In genomic region chr6:112286010-112286409, GRCh38 we compare ENCODE assay signal across 10 cellular contexts. TPM values are rescaled to one million over a fixed set of nuclear protein-coding genes. Genes with fewer than 3 reads are reported as not detected.
DNase-seq lines count a peak whose midpoint lies in the region; ATAC-seq, FAIRE-seq and TF ChIP-seq lines count a peak whose summit lies in the region.
"Had no signal": no experiment of that assay in that cellular context is flagged by ENCODE, and none has a peak within 500 bp of the region (broad histone marks: within the 10 kb centered on the region; RNA-seq: fewer than 3 reads in every experiment).

No MANE protein-coding gene starts in this region.

- H3K27me3 ChIP-seq in BLaER1 (no peaks in the 10 kb centered on the region), endodermal cell (ENCODE audit: control insufficient read depth, insufficient read depth, low read length, poor library complexity, severe bottlenecking) (no peaks in the 10 kb centered on the region)

- peaks cover 4% of the 10 kb centered on the region for H3K4me1 Mint-ChIP-seq in endodermal cell

- H3K27me3 Mint-ChIP-seq in endodermal cell (ENCODE audit: insufficient read depth) = no peaks in the 10 kb centered on the region

- H3K9ac ChIP-seq in BLaER1 = no peak overlapping the region
- H3K9ac ChIP-seq in endodermal cell (ENCODE audit: extremely low read depth, low read length, poor library complexity, severe bottlenecking) = no peak overlapping the region
- H3K9ac ChIP-seq: KMS-11 had no signal

- no peak overlapping the region for H3K4me3 Mint-ChIP-seq in endodermal cell

- no peak overlapping the region for H3K27ac Mint-ChIP-seq in endodermal cell

- H3K4me3 ChIP-seq in BLaER1 (no peak overlapping the region), endodermal cell (ENCODE audit: low read length) (no peak overlapping the region)
- H3K4me3 ChIP-seq in Jurkat, Clone E6-1 (ENCODE audit: low read length) = no peak overlapping the region

- no peak for FAIRE-seq in GM19239 (lab: Jason Lieb, UNC)
- FAIRE-seq: bronchial epithelial cell had no signal

- 93 to 94% methylated on average over 2 of the region's 2 CpGs for WGBS in endodermal cell (ENCODE audit: insufficient coverage in 1 of 2, insufficient read length in 1 of 2), 2 experiments

- peak overlapping the region; percentile 40 for H3K4me2 ChIP-seq in BLaER1
- H3K4me2 ChIP-seq: KMS-11 had no signal

- ATAC-seq in GM21367 (IDR thresholded peaks at IDR 0.05; ENCODE audit: unreplicated experiment) (peak; percentile 51), GM19324 (IDR thresholded peaks at IDR 0.05; ENCODE audit: low FRiP score, unreplicated experiment) (no peak)

- no peaks in the 10 kb centered on the region for H3K9me3 Mint-ChIP-seq in endodermal cell

- no peak for TF ChIP-seq CTCF in endodermal cell (conservative IDR thresholded peaks at IDR 0.05)

- H3K27ac ChIP-seq in BLaER1 (no peak overlapping the region), endodermal cell (ENCODE audit: low read depth, low read length) (no peak overlapping the region)
- H3K27ac ChIP-seq: KMS-11 had no signal

- peaks cover 18% of the 10 kb centered on the region for H3K4me1 ChIP-seq in BLaER1
- no peaks in the 10 kb centered on the region for H3K4me1 ChIP-seq in endodermal cell (ENCODE audit: control insufficient read depth, insufficient read depth, low read length)

- no peaks in the 10 kb centered on the region for H3K36me3 Mint-ChIP-seq in endodermal cell (ENCODE audit: low read depth)

- H3K9me3 ChIP-seq in BLaER1 = no peaks in the 10 kb centered on the region
- no peaks in the 10 kb centered on the region for H3K9me3 ChIP-seq in endodermal cell (ENCODE audit: control insufficient read depth, low read length)

- H3K36me3 ChIP-seq in BLaER1 (no peaks in the 10 kb centered on the region), endodermal cell (ENCODE audit: control insufficient read depth, insufficient read depth, low read length) (no peaks in the 10 kb centered on the region)

- H4K20me1 ChIP-seq in BLaER1 = no peaks in the 10 kb centered on the region

- DNase-seq in Jurkat, Clone E6-1 (ENCODE audit: low read depth, low spot score) = peak; percentile 91
- DNase-seq in activated effector memory CD4-positive, alpha-beta T cell treated with Interleukin-2 at 50 U/mL for 16 hours = peak; percentile 12
- DNase-seq in NCI-H1105 treated with DMSO at 0.1 percent for 48 hours (lab: John Stamatoyannopoulos, UW) (no peak), GM19239 (ENCODE audit: insufficient read length, low spot score) (no peak), endodermal cell (no peak)

RNA-seq across cellular contexts. Expression of gene LAMA4, which starts 31.6 kb away (rescaled TPM):
- polyA plus RNA-seq in Jurkat, Clone E6-1 (2012; ENCODE audit: insufficient read depth, insufficient read length) = not detected
- total RNA-seq in endodermal cell = 1 to 10 TPM in 1 of 2 donors, under 1 TPM in 1; 0.24 to 3.7 TPM
- 6.4 TPM for polyA plus RNA-seq in endodermal cell (2013, experiment 1 of 2)
- 4.8 TPM for polyA plus RNA-seq in endodermal cell (2013, experiment 2 of 2)

Comparison
In these comparisons a context has a peak if more than half of its experiments do, and no peak if none do; other contexts are left out.
1. DNase-seq: peak in Jurkat, Clone E6-1 (single experiment) and activated effector memory CD4-positive, alpha-beta T cell treated with Interleukin-2 at 50 U/mL for 16 hours (single experiment); none in NCI-H1105 treated with DMSO at 0.1 percent for 48 hours (single experiment), GM19239 (single experiment) and endodermal cell (single experiment).